8 cellular contexts compared by ENCODE assay signal in genomic region chr2:37711308-37711731, GRCh38. TPM values are rescaled to one million over a fixed set of nuclear protein-coding genes. Genes with fewer than 3 reads are reported as not detected.
DNase-seq lines count a peak whose midpoint lies in the region; ATAC-seq and TF ChIP-seq lines count a peak whose summit lies in the region.

No MANE protein-coding gene starts in this region.

- H3K4me1 Mint-ChIP-seq in Calu3 (ENCODE audit: low read depth, unreplicated experiment) = peaks cover 17% of the 10 kb centered on the region
- H3K4me1 Mint-ChIP-seq in HFFc6 (ENCODE audit: low read depth) = peaks cover 80% of the 10 kb centered on the region
- peaks cover 32% of the 10 kb centered on the region for H3K4me1 Mint-ChIP-seq in type B pancreatic cell (ENCODE audit: unreplicated experiment)

- H3K27me3 Mint-ChIP-seq in Calu3 (ENCODE audit: unreplicated experiment) = no peaks in the 10 kb centered on the region
- no peaks in the 10 kb centered on the region; the same call in 1 of the 2 replicates for H3K27me3 Mint-ChIP-seq in HFFc6 (ENCODE audit: insufficient read depth)
- H3K27me3 Mint-ChIP-seq in type B pancreatic cell = no peaks in the 10 kb centered on the region

- H3K4me3 Mint-ChIP-seq in Calu3 (ENCODE audit: low read depth, unreplicated experiment) (no peak overlapping the region), HFFc6 (peak overlapping the region; percentile 72), type B pancreatic cell (no peak overlapping the region)

- H3K27ac Mint-ChIP-seq in Calu3 (ENCODE audit: unreplicated experiment) = peak overlapping the region; percentile 34
- H3K27ac Mint-ChIP-seq in HFFc6 = peak overlapping the region; percentile 89
- peak overlapping the region; percentile 9 for H3K27ac Mint-ChIP-seq in type B pancreatic cell

- no peaks in the 10 kb centered on the region for H3K9me3 Mint-ChIP-seq in Calu3 (ENCODE audit: low read depth, unreplicated experiment)
- H3K9me3 Mint-ChIP-seq in HFFc6 = peaks cover 17% of the 10 kb centered on the region
- H3K9me3 Mint-ChIP-seq in type B pancreatic cell = no peaks in the 10 kb centered on the region

- peak; percentile 62 for DNase-seq in Calu3
- peak; percentile 91 for DNase-seq in HFFc6
- peak; percentile 80 to 97 for DNase-seq in SW 1271 (lab: John Stamatoyannopoulos, UW)
- DNase-seq in fibroblast of mammary gland (ENCODE audit: low read depth) = peak; percentile 79
- no peak for DNase-seq in type B pancreatic cell (ENCODE audit: extremely low spot score, unreplicated experiment)
- DNase-seq in omental fat pad (ENCODE audit: low spot score) = no peak
- no peak for DNase-seq in DMS114 treated with DMSO at 0.1 percent for 48 hours (lab: John Stamatoyannopoulos, UW; ENCODE audit: unreplicated experiment)
- DNase-seq in DMS 273 (lab: John Stamatoyannopoulos, UW; ENCODE audit: unreplicated experiment) = no peak

- TF ChIP-seq CTCF in Calu3 (IDR thresholded peaks at IDR 0.05; ENCODE audit: unreplicated experiment) = no peak
- TF ChIP-seq CTCF in HFFc6 (IDR thresholded peaks at IDR 0.05) = no peak
- no peak for TF ChIP-seq CTCF in fibroblast of mammary gland (conservative IDR thresholded peaks at IDR 0.05; ENCODE audit: control insufficient read depth, insufficient read depth, low read depth, low read length)
- TF ChIP-seq CTCF in type B pancreatic cell (conservative IDR thresholded peaks at IDR 0.05) = no peak
- TF ChIP-seq CTCF in omental fat pad (IDR thresholded peaks at IDR 0.05) = no peak

- BruUV-seq in Calu3 (replicated peaks; lab: Mats Ljungman, UMichigan) = no TSS peak

- intact Hi-C loops in Calu3 (cut with micrococcal nuclease; ENCODE audit: unreplicated experiment) = no loop called here

- CTCF ChIA-PET in Calu3 (lab: Charles Lee) = no interaction called here

- H3K36me3 Mint-ChIP-seq in Calu3 (ENCODE audit: insufficient read depth, unreplicated experiment) (no peaks in the 10 kb centered on the region), HFFc6 (ENCODE audit: low read depth) (peaks cover 29% of the 10 kb centered on the region), type B pancreatic cell (no peaks in the 10 kb centered on the region)

- no peak for ATAC-seq in omental fat pad (ENCODE audit: low FRiP score)

- H3K4me3 ChIP-seq in fibroblast of mammary gland (ENCODE audit: control insufficient read depth, low read depth, low read length) = no peak overlapping the region

RNA-seq across cellular contexts. Expression of gene CDC42EP3, which starts 39.9 kb away (rescaled TPM):
- 26.9 and 29.4 TPM in 2 replicates for total RNA-seq in Calu3 (2022)
- 100 to 1,000 TPM; 159 to 248 (median 201) TPM for total RNA-seq in HFFc6 (2021; fragmentation: NEBNext Ultra II Directional; extraction: Animal tissue kit (Norgen Biotek cat#: 25700))
- 43.7 and 65.4 TPM in 2 replicates for total RNA-seq in type B pancreatic cell (ENCODE audit: low replicate concordance)
- 10 to 100 TPM; 12.1 to 54.9 (median 29.9) TPM for total RNA-seq in omental fat pad

Comparison
In these comparisons a context has a peak if more than half of its experiments do, and no peak if none do; other contexts are left out.
1. DNase-seq: peak in Calu3 (single experiment), HFFc6 (single experiment), SW 1271 (2 of 2) and fibroblast of mammary gland (single experiment); none in type B pancreatic cell (single experiment), omental fat pad (single experiment), DMS114 treated with DMSO at 0.1 percent for 48 hours (single experiment) and DMS 273 (single experiment).
2. H3K27ac Mint-ChIP-seq: peak in every context shown above with its lines; median percentile 89 in HFFc6; 34 in Calu3; 9 in type B pancreatic cell.